ENCODE assay signal across 27 cellular contexts in the genomic region with DNA sequence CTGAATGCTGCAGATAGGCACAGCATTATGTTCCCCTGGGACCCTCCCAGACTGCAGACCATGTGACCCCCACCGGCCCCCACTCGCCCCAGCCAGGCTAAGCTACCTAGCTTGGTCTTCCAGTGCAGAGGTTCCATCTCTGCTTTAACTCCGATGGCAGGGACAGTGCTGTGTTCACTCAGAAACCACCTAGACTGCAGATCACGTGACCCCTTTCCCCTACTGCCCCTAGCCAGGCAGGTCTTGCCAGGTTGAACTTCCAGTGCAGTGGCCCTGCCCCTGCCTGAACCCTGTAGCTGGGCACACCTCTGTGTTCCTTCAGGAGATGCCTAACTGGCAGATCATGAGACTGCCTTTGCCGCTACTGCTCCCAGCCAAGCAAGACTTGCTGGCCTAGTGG.
"Had no signal": no experiment of that assay in that cellular context is flagged by ENCODE, and none has a peak within 500 bp of the region (broad histone marks: within the 10 kb centered on the region; RNA-seq: fewer than 3 reads in every experiment).

No MANE protein-coding gene starts in this region.

- H3K36me3 ChIP-seq: adrenal gland, breast epithelium had no signal

- FAIRE-seq: astrocyte had no signal

- H3K4me1 ChIP-seq: adrenal gland, body of pancreas, breast epithelium had no signal

- H3K36me3 Mint-ChIP-seq: activated CD4-positive, alpha-beta memory T cell treated with anti-CD3 and anti-CD28 coated beads for 36 hours; activated naive CD4-positive, alpha-beta T cell treated with anti-CD3 and anti-CD28 coated beads, Interleukin-2, amount 50 U/mL, for 72 hours had no signal

- H3K27me3 ChIP-seq: adrenal gland, body of pancreas, breast epithelium had no signal

- H3K27me3 Mint-ChIP-seq: activated CD4-positive, alpha-beta memory T cell treated with anti-CD3 and anti-CD28 coated beads for 36 hours; activated CD4-positive, alpha-beta T cell treated with anti-CD3 and anti-CD28 coated beads for 36 hours had no signal

- H3K4me3 Mint-ChIP-seq: activated CD4-positive, alpha-beta memory T cell treated with anti-CD3 and anti-CD28 coated beads for 36 hours; activated CD4-positive, alpha-beta T cell treated with anti-CD3 and anti-CD28 coated beads for 36 hours; activated naive CD4-positive, alpha-beta T cell treated with anti-CD3 and anti-CD28 coated beads for 36 hours; activated T-cell treated with anti-CD3 and anti-CD28 coated beads, Interleukin-2, amount 50 U/mL, for 4 hours; activated T-helper 1 cell treated with anti-CD3 and anti-CD28 coated beads, Interleukin-12 subunit alpha, Interleukin-12 subunit beta, Interleukin-2, Interleukin-4 antibody, amounts not matched to agents 30 ng/mL and 10 ng/mL and 1 ng/mL, durations not matched to agents 14 hours and 24 hours and 36 hours had no signal

- H3K9me3 ChIP-seq: adrenal gland, body of pancreas had no signal

- DNase-seq: activated CD4-positive, alpha-beta memory T cell treated with anti-CD3 and anti-CD28 coated beads for 36 hours; activated CD4-positive, alpha-beta T cell treated with anti-CD3 and anti-CD28 coated beads for 36 hours; activated CD4-positive, alpha-beta T cell treated with anti-CD3 and anti-CD28 coated beads, Interleukin-2, amount 50 U/mL, for 1 hour; activated CD8-positive, alpha-beta memory T cell treated with anti-CD3 and anti-CD28 coated beads, Interleukin-2, amount 50 U/mL, for 4 hours; activated gamma-delta T cell treated with Interleukin-2 at 50 U/mL for 16 hours; activated T-cell treated with anti-CD3 and anti-CD28 coated beads for 4 hours; activated T-cell treated with anti-CD3 and anti-CD28 coated beads, Interleukin-2, amount 50 U/mL, for 4 hours; adrenal gland; body of pancreas; KG1; NCI-H1105; NCI-H1417 treated with DMSO at 0.1 percent for 48 hours; NCI-H187 treated with DMSO at 0.1 percent for 48 hours; NCI-H2081; NCI-H345; NCI-H510A; NCI-H526; NCI-H748 treated with DMSO at 0.1 percent for 48 hours; NK-92 treated with Interleukin-12 subunit alpha and Interleukin-12 subunit beta, amount 100 ng/mL, for 24 hours; Right ventricle myocardium superior; SW 1271; T1000 had no signal

- H3K27ac Mint-ChIP-seq: activated CD4-positive, alpha-beta memory T cell treated with anti-CD3 and anti-CD28 coated beads for 36 hours; activated CD4-positive, alpha-beta T cell treated with anti-CD3 and anti-CD28 coated beads for 36 hours; activated naive CD4-positive, alpha-beta T cell treated with anti-CD3 and anti-CD28 coated beads for 36 hours; activated naive CD4-positive, alpha-beta T cell treated with anti-CD3 and anti-CD28 coated beads, Interleukin-2, amount 50 U/mL, for 72 hours; activated T-helper 1 cell treated with anti-CD3 and anti-CD28 coated beads, Interleukin-12 subunit alpha, Interleukin-12 subunit beta, Interleukin-2, Interleukin-4 antibody, amounts not matched to agents 30 ng/mL and 10 ng/mL and 1 ng/mL, durations not matched to agents 14 hours and 24 hours and 36 hours had no signal

- ATAC-seq: activated CD4-positive, alpha-beta T cell treated with anti-CD3 and anti-CD28 coated beads for 36 hours; activated naive CD4-positive, alpha-beta T cell treated with anti-CD3 and anti-CD28 coated beads, Interleukin-2, amount 50 U/mL, for 72 hours; activated T-cell treated with anti-CD3 and anti-CD28 coated beads, Interleukin-2, amount 50 U/mL, for 4 hours; body of pancreas had no signal

- H3K27ac ChIP-seq: adrenal gland, body of pancreas, breast epithelium had no signal

- H3K9me3 Mint-ChIP-seq: activated T-helper 1 cell treated with anti-CD3 and anti-CD28 coated beads, Interleukin-12 subunit alpha, Interleukin-12 subunit beta, Interleukin-2, Interleukin-4 antibody, amounts not matched to agents 30 ng/mL and 10 ng/mL and 1 ng/mL, durations not matched to agents 14 hours and 24 hours and 36 hours had no signal

- H3K4me1 Mint-ChIP-seq: activated CD4-positive, alpha-beta T cell treated with anti-CD3 and anti-CD28 coated beads for 36 hours had no signal

- H3K4me3 ChIP-seq: adrenal gland, body of pancreas, breast epithelium had no signal
